8 cellular contexts compared by ENCODE assay signal in genomic region chr2:157246212-157247067, GRCh38. TPM values are rescaled to one million over a fixed set of nuclear protein-coding genes. Genes with fewer than 3 reads are reported as not detected.
A peak's percentile ranks its signal among the peaks of the same experiment; 100 is the strongest.
DNase-seq lines count a peak whose midpoint lies in the region; TF ChIP-seq lines count a peak whose summit lies in the region.

No MANE protein-coding gene starts in this region.

- no peak overlapping the region for H3K4me3 Mint-ChIP-seq in immature natural killer cell

- H3K36me3 ChIP-seq in GM23248 (ENCODE audit: low read depth): no peaks in the 10 kb centered on the region
- no peaks in the 10 kb centered on the region for H3K36me3 ChIP-seq in effector memory CD4-positive, alpha-beta T cell (ENCODE audit: control insufficient read depth, insufficient read depth, low read length)

- peaks cover 37% of the 10 kb centered on the region for H3K4me1 ChIP-seq in GM23248 (ENCODE audit: insufficient read depth)
- no peaks in the 10 kb centered on the region for H3K4me1 ChIP-seq in effector memory CD4-positive, alpha-beta T cell (ENCODE audit: control insufficient read depth, insufficient read depth, low read length, poor library complexity, severe bottlenecking)

- no peaks in the 10 kb centered on the region for H3K79me2 ChIP-seq in GM23248 (ENCODE audit: insufficient read depth)

- H3K27ac Mint-ChIP-seq in immature natural killer cell: no peak overlapping the region

- no peaks in the 10 kb centered on the region; the same call in 1 of the 2 replicates for H3K9me2 ChIP-seq in GM23248 (ENCODE audit: insufficient read depth)

- H3K4me1 Mint-ChIP-seq in immature natural killer cell: no peaks in the 10 kb centered on the region

- H4K20me1 ChIP-seq in GM23248 (ENCODE audit: insufficient read depth): no peaks in the 10 kb centered on the region

- DNase-seq in GM13977 (ENCODE audit: low spot score): peak; percentile 17
- DNase-seq in GM23248: peak; percentile 95
- peak; percentile 71 for DNase-seq in fibroblast of gingiva (ENCODE audit: low read depth)
- DNase-seq in stimulated activated CD8-positive, alpha-beta memory T cell treated with anti-CD3 and anti-CD28 coated beads, Interleukin-4, amount 100 ng/mL, for 48 hours: peak; percentile 43
- no peak for DNase-seq in immature natural killer cell
- no peak for DNase-seq in midbrain (lab: John Stamatoyannopoulos, UW)
- no peak for DNase-seq in effector memory CD4-positive, alpha-beta T cell

- peak overlapping the region; percentile 70 for H3K4me2 ChIP-seq in GM23248 (ENCODE audit: unreplicated experiment)

- WGBS in GM23248 (ENCODE audit: low coverage in 1 of 2, low lambda C conversion rate in 2 of 2, missing lambda C conversion rate in 2 of 2), 2 experiments: 17 to 21% methylated on average over 10 of the region's 10 CpGs

- peak overlapping the region; percentile 74 for H2AFZ ChIP-seq in GM23248

- H3K4me3 ChIP-seq in GM23248: 0 out of 2 replicates have a peak overlapping the region, but pooled peaks have one; percentile 12
- no peak overlapping the region for H3K4me3 ChIP-seq in effector memory CD4-positive, alpha-beta T cell (ENCODE audit: insufficient read depth, low read depth, low read length, poor library complexity, severe bottlenecking)

- peaks cover 29% of the 10 kb centered on the region for H3F3A ChIP-seq in GM23248 (ENCODE audit: insufficient read depth)

- H3K36me3 Mint-ChIP-seq in immature natural killer cell: no peaks in the 10 kb centered on the region

- peak overlapping the region; percentile 67 for H3K9ac ChIP-seq in GM23248

- no peaks in the 10 kb centered on the region for H3K27me3 ChIP-seq in GM23248 (replicated peaks; ENCODE audit: insufficient read depth)
- no peaks in the 10 kb centered on the region for H3K27me3 ChIP-seq in effector memory CD4-positive, alpha-beta T cell (replicated peaks; ENCODE audit: control insufficient read depth, insufficient read depth, low read length, poor library complexity, severe bottlenecking)

- in situ Hi-C loops in GM13977 (cut with MboI; ENCODE audit: low pct_unique_long_range_greater_than_20kb, low sequenced_read_pairs, unreplicated experiment): no loop called here
- in situ Hi-C loops in GM23248 (cut with MboI): no loop called here

- TF ChIP-seq CTCF in GM13977 (IDR thresholded peaks at IDR 0.05; ENCODE audit: extremely low read depth, insufficient read depth, missing control alignments): no peak

- no peak for TF ChIP-seq RAD21 in Ishikawa (IDR thresholded peaks at IDR 0.05; ENCODE audit: low read depth)

- no peak for TF ChIP-seq EP300 in Ishikawa (IDR thresholded peaks at IDR 0.05; ENCODE audit: borderline replicate concordance)

- peak overlapping the region; percentile 94 for H3K27ac ChIP-seq in GM23248
- no peak overlapping the region for H3K27ac ChIP-seq in effector memory CD4-positive, alpha-beta T cell (ENCODE audit: insufficient read depth, low read length, poor library complexity, severe bottlenecking)

- peaks cover 0 to 4% (median 2%) of the 10 kb centered on the region in 3 donors for H3K27me3 Mint-ChIP-seq in immature natural killer cell (ENCODE audit: low read depth in 3 of 3)

- peaks cover 0 to 3% (median 0%) of the 10 kb centered on the region in 6 donors for H3K9me3 Mint-ChIP-seq in immature natural killer cell

- H3K9me3 ChIP-seq in GM23248 (ENCODE audit: low read depth): no peaks in the 10 kb centered on the region
- H3K9me3 ChIP-seq in effector memory CD4-positive, alpha-beta T cell (ENCODE audit: control insufficient read depth, low read length): no peaks in the 10 kb centered on the region

TF ChIP-seq in Ishikawa, 13 proteins besides CTCF, POLR2A, EP300 and RAD21:
- TF ChIP-seq MAX (IDR thresholded peaks at IDR 0.05) (0 out of 2 replicates have a peak, but pooled peaks have one; percentile 16), YY1 (IDR thresholded peaks at IDR 0.05; ENCODE audit: low read depth) (no peak), CEBPB (IDR thresholded peaks at IDR 0.05) (no peak)
TF ChIP-seq in Ishikawa: peak in this region for 1.

RNA-seq across cellular contexts. Expression of gene GALNT5, which starts 11.1 kb away (rescaled TPM):
- 114 and 117 TPM in 2 replicates for total RNA-seq in GM23248 (2014; rRNA removed; shearing (Covaris generic))
- polyA plus RNA-seq in GM23248 (2016; fragmentation: Nextera tagmentation; extraction: Ambion mirVana) (76.5 and 83.5 TPM in 2 replicates), immature natural killer cell (not detected)

Comparison
In these comparisons a context has a peak if more than half of its experiments do, and no peak if none do; other contexts are left out.
1. DNase-seq: peak in GM13977 (single experiment), GM23248 (single experiment), fibroblast of gingiva (single experiment) and stimulated activated CD8-positive, alpha-beta memory T cell treated with anti-CD3 and anti-CD28 coated beads, Interleukin-4, amount 100 ng/mL, for 48 hours (single experiment); none in immature natural killer cell (0 of 3), midbrain (single experiment) and effector memory CD4-positive, alpha-beta T cell (0 of 3).
2. RNA of gene GALNT5, which starts 11.1 kb away (polyA plus RNA-seq): 76.5 to 83.5 TPM in GM23248; not detected in immature natural killer cell; every median in the first group is over 10 times any median in the second.